In the genomic region with DNA sequence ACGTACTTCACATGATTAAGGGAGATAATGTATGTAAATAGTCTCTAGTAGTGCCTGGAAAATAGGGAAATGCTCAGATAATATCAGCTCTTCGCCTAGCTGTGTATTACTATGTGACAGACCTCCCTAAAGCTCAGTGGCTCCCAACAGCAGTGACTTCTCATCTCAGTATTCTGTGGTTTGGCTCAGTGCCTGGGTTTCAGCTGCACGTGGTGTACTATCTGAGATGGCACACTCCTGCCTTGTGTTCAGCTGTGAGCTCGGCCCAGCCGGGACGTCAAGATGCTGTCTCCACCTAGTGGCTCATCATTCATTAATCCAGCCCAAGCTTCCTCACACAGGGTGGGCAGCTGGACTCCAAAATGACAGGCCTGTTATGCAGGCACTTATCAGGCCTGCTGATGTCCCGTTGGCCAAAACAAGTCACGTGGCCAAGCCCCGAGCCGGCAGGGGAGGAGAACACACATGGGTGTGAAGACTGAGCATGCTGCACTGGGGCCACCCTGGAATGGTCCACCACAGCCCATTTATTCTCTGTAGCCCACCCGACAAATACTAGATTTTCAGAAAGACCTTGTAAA, we compare ENCODE assay signal across 8 cellular contexts. TPM values are rescaled to one million over a fixed set of nuclear protein-coding genes. Genes with fewer than 3 reads are reported as not detected.
DNase-seq lines count a peak whose midpoint lies in the region; ATAC-seq and TF ChIP-seq lines count a peak whose summit lies in the region.

No MANE protein-coding gene starts in this region.

- DNase-seq in AG09309 (ENCODE audit: low read depth) (peak; percentile 97), NCI-H510A treated with DMSO at 0.1 percent for 48 hours (lab: John Stamatoyannopoulos, UW) (peak; percentile 85), lung microvascular endothelial cell (ENCODE audit: low read depth in 2 of 2) (peak; percentile 96 to 98)
- DNase-seq in activated CD4-positive, alpha-beta T cell treated with anti-CD3 and anti-CD28 coated beads, Interleukin-2, amount 50 U/mL, for 24 hours (ENCODE audit: low read depth in 1 of 2, low spot score in 1 of 2) = peak; percentile 56 to 90
- peak; percentile 66 to 74 for DNase-seq in stimulated activated CD8-positive, alpha-beta memory T cell treated with anti-CD3 and anti-CD28 coated beads, Interleukin-2, amount 100 ng/mL, for 1 hour (ENCODE audit: low read depth in 2 of 2)

- H3K4me3 ChIP-seq in AG09309 (ENCODE audit: control insufficient read depth, low read depth, low read length) = no peak overlapping the region

- TF ChIP-seq CTCF in AG09309 (IDR thresholded peaks at IDR 0.05; ENCODE audit: control insufficient read depth, insufficient read depth, low read depth, low read length, missing control alignments) = peak; percentile 71

- ATAC-seq in GM18870 (IDR thresholded peaks at IDR 0.05; ENCODE audit: unreplicated experiment) (peak; percentile 92), HG03103 (IDR thresholded peaks at IDR 0.05; ENCODE audit: low read depth, unreplicated experiment) (peak; percentile 90)

- intact Hi-C loops in dendritic cell treated with granulocyte-macrophage colony-stimulating factor and Interleukin-4, amounts not matched to agents 40 ng/mL and 50 ng/mL, for 4 days (cut with micrococcal nuclease) = no loop called here

- no peaks in the 10 kb centered on the region for H3K27me3 Mint-ChIP-seq in dendritic cell treated with granulocyte-macrophage colony-stimulating factor and Interleukin-4, amounts not matched to agents 40 ng/mL and 50 ng/mL, for 4 days

- H3K27ac Mint-ChIP-seq in dendritic cell treated with granulocyte-macrophage colony-stimulating factor and Interleukin-4, amounts not matched to agents 40 ng/mL and 50 ng/mL, for 4 days = peak overlapping the region; percentile 58

- peaks cover 95% of the 10 kb centered on the region for H3K36me3 Mint-ChIP-seq in dendritic cell treated with granulocyte-macrophage colony-stimulating factor and Interleukin-4, amounts not matched to agents 40 ng/mL and 50 ng/mL, for 4 days (ENCODE audit: low read depth)

- no peaks in the 10 kb centered on the region for H3K9me3 Mint-ChIP-seq in dendritic cell treated with granulocyte-macrophage colony-stimulating factor and Interleukin-4, amounts not matched to agents 40 ng/mL and 50 ng/mL, for 4 days

- peaks cover 21% of the 10 kb centered on the region for H3K4me1 Mint-ChIP-seq in dendritic cell treated with granulocyte-macrophage colony-stimulating factor and Interleukin-4, amounts not matched to agents 40 ng/mL and 50 ng/mL, for 4 days (ENCODE audit: low read depth)

- no peak overlapping the region for H3K4me3 Mint-ChIP-seq in dendritic cell treated with granulocyte-macrophage colony-stimulating factor and Interleukin-4, amounts not matched to agents 40 ng/mL and 50 ng/mL, for 4 days

RNA-seq across cellular contexts. Expression of a gene that starts 17.8 kb away (rescaled TPM):
- total RNA-seq in lung microvascular endothelial cell = under 0.01 and 0.20 TPM in 2 replicates

RNA-seq across cellular contexts. Expression of a gene that starts 24.2 kb away (rescaled TPM):
- total RNA-seq in lung microvascular endothelial cell = 13.5 and 16.5 TPM in 2 replicates
